ENCODE assay signal across 8 cellular contexts in the genomic region with DNA sequence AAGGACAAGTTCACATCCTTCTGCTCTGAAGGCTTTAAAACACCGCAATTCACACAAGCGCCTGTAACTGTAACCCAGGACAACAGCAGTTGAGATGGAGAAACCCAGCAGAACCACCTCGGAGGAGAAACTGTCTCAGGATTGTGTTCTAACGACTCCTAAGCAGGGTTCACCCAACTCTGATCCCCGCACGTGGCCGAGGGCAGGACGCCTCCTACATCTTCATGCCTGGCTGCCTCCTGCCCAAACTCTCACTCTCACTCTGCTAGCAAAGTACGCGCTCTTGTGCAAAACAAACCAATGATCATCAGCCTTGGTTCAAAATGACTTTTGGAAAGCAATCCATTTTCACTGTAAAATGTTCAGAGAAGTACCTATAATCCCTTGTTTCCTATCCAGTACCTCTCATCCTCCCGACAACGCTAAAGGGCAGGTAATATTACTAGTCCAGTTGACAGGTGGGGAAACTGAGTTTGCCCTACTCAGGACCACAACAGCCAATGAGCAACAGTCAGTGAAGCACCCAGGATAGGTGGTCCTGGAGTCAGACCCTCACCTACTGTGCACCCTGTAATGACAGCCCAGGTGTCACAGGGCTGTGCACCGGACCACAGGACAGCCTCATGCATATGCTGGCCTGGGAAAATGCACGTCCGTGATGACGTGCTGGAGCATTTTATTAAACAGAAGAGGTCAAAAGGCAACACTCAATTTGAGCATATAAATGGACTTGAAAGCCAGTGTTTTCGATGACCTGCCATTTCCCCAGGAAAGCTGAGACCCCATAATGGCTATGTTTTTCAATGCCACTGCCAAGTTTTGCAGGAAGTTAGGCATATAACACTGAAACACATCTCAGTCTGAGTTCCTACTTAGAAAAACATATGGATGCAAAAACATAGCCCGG. TPM values are rescaled to one million over a fixed set of nuclear protein-coding genes. Genes with fewer than 3 reads are reported as not detected.
DNase-seq lines count a peak whose midpoint lies in the region; ATAC-seq and TF ChIP-seq lines count a peak whose summit lies in the region.

No MANE protein-coding gene starts in this region.

- ATAC-seq in HG03196 (IDR thresholded peaks at IDR 0.05; ENCODE audit: unreplicated experiment) (peak; percentile 36), GM21619 (IDR thresholded peaks at IDR 0.05; ENCODE audit: unreplicated experiment) (no peak)

- WGBS in lower leg skin, 2 donors: 72 to 80% methylated on average over 18 of the region's 18 CpGs

- peak overlapping the region; percentile 92 for H3K27ac Mint-ChIP-seq in chondrocyte (ENCODE audit: unreplicated experiment)
- peak overlapping the region; percentile 19 for H3K27ac Mint-ChIP-seq in nephron progenitor cell

- DNase-seq in chondrocyte (ENCODE audit: low spot score): no peak
- no peak for DNase-seq in nephron progenitor cell
- DNase-seq in H4 (ENCODE audit: low spot score): no peak
- DNase-seq in lower leg skin (ENCODE audit: low spot score in 2 of 2): no peak
- no peak for DNase-seq in stimulated activated CD4-positive, alpha-beta T cell treated with anti-CD3 and anti-CD28 coated beads, Interleukin-15, amount 100 ng/mL, for 24 hours

- H3K4me1 Mint-ChIP-seq in chondrocyte (ENCODE audit: low read depth): peaks cover 65% of the 10 kb centered on the region
- peaks cover 65% of the 10 kb centered on the region for H3K4me1 Mint-ChIP-seq in nephron progenitor cell

- H3K36me3 Mint-ChIP-seq in chondrocyte (ENCODE audit: low read depth) (peaks cover 2% of the 10 kb centered on the region), nephron progenitor cell (ENCODE audit: low read depth) (peaks cover 26% of the 10 kb centered on the region)

- H3K4me3 Mint-ChIP-seq in chondrocyte (ENCODE audit: unreplicated experiment) (no peak overlapping the region), nephron progenitor cell (peak overlapping the region; percentile 50)

- no peaks in the 10 kb centered on the region for H3K9me3 Mint-ChIP-seq in chondrocyte (ENCODE audit: low read depth)
- H3K9me3 Mint-ChIP-seq in nephron progenitor cell: no peaks in the 10 kb centered on the region

- H3K4me3 ChIP-seq in GM12875 (ENCODE audit: low read depth, low read length) (peak overlapping the region; percentile 38), lower leg skin (ENCODE audit: low read depth, poor library complexity, severe bottlenecking) (no peak overlapping the region)

- TF ChIP-seq CTCF in GM12875 (IDR thresholded peaks at IDR 0.05; ENCODE audit: borderline replicate concordance, insufficient read depth, low read depth, low read length) (no peak), chondrocyte (IDR thresholded peaks at IDR 0.05) (no peak), nephron progenitor cell (IDR thresholded peaks at IDR 0.05) (no peak), lower leg skin (IDR thresholded peaks at IDR 0.05) (no peak)

- H3K27me3 Mint-ChIP-seq in chondrocyte (ENCODE audit: low read depth) (no peaks in the 10 kb centered on the region), nephron progenitor cell (ENCODE audit: low read depth, poor library complexity) (no peaks in the 10 kb centered on the region)

- TF ChIP-seq POLR2A in lower leg skin (IDR thresholded peaks at IDR 0.05): no peak

- intact Hi-C loops in lower leg skin (cut with DNase I; ENCODE audit: low total_unique reads): no loop called here

RNA-seq across cellular contexts. Expression of a gene that starts 25.4 kb away (rescaled TPM):
- total RNA-seq in chondrocyte (34.4 to 36.5 TPM (median 36.1 TPM) in 3 replicates), lower leg skin (10 to 100 TPM; 21.4 to 63.3 (median 26.7) TPM)
- total RNA-seq in H4 (2014; rRNA removed; shearing (Covaris generic)): 6.7 and 8.5 TPM in 2 replicates

RNA-seq across cellular contexts. Expression of a gene that starts 49.6 kb away (rescaled TPM):
- total RNA-seq in chondrocyte (not detected in 3 replicates), lower leg skin (not detected)
- total RNA-seq in H4 (2014; rRNA removed; shearing (Covaris generic)): 0.08 and 0.47 TPM in 2 replicates

RNA-seq across cellular contexts. Expression of a gene that starts 49.8 kb away (rescaled TPM):
- total RNA-seq in chondrocyte (3.1 to 5.8 TPM (median 3.2 TPM) in 3 replicates), lower leg skin (1 to 10 TPM; 3.7 to 5.0 (median 4.8) TPM)
- total RNA-seq in H4 (2014; rRNA removed; shearing (Covaris generic)): 6.7 and 7.7 TPM in 2 replicates
